ENCODE assay signal across 12 cellular contexts in the genomic region with DNA sequence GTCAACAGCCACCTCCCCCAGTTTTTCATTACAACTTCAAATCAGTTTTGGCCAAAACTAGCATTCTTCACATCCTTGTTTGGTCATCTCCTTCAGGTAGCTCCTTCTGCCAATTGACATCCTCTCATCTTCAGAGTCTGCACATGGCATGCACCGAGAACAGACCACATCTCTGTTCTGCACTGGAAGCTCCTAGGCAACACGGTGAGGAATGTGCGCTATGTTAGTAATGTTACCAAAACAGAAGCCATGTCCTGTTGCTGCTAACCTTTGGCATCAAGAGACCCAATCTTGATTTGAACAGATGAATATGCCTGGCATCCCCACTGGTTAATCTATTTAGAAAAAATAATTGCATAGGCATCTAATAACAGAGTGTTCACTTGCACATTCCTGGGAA. TPM values are rescaled to one million over a fixed set of nuclear protein-coding genes. Genes with fewer than 3 reads are reported as not detected.
"Had no signal": no experiment of that assay in that cellular context is flagged by ENCODE, and none has a peak within 500 bp of the region (broad histone marks: within the 10 kb centered on the region; RNA-seq: fewer than 3 reads in every experiment).

No MANE protein-coding gene starts in this region.

- H3K4me2 ChIP-seq: hepatocyte had no signal

- H3K9me3 ChIP-seq: esophagus muscularis mucosa, left ventricle myocardium inferior, ovary, thyroid gland had no signal

- H2AFZ ChIP-seq: hepatocyte had no signal

- H3K4me3 ChIP-seq: esophagus muscularis mucosa, hepatocyte, left ventricle myocardium inferior, ovary, thyroid gland had no signal

- H3K27me3 ChIP-seq: esophagus muscularis mucosa, hepatocyte, ovary, thyroid gland had no signal

- H3K27ac ChIP-seq: esophagus muscularis mucosa, hepatocyte, left ventricle myocardium inferior, ovary, thyroid gland had no signal

- H3K4me1 ChIP-seq: thyroid gland had no signal

- H3K36me3 ChIP-seq: ovary had no signal

- DNase-seq: activated CD4-positive, alpha-beta memory T cell treated with anti-CD3 and anti-CD28 coated beads, Interleukin-2, amount 10 ng/mL, durations not matched to agents 7 days and 5 days; activated CD4-positive, alpha-beta T cell treated with anti-CD3 and anti-CD28 coated beads for 36 hours; activated CD8-positive, alpha-beta memory T cell treated with anti-CD3 and anti-CD28 coated beads, Interleukin-2, amount 50 U/mL, for 4 hours; activated gamma-delta T cell treated with Interleukin-2 at 50 U/mL for 16 hours; activated naive CD8-positive, alpha-beta T cell treated with anti-CD3 and anti-CD28 coated beads, Interleukin-2, amount 10 ng/mL, durations not matched to agents 7 days and 5 days; aorta; left ventricle myocardium inferior; ovary; T-helper 2 cell; thyroid gland had no signal

- H3K79me2 ChIP-seq: hepatocyte had no signal

RNA-seq across cellular contexts. Expression of a gene that starts 5.1 kb away (rescaled TPM):
- total RNA-seq: activated CD4-positive, alpha-beta T cell treated with anti-CD3 and anti-CD28 coated beads for 36 hours had no signal
